Comparison of ENCODE assay signal across 6 cellular contexts in genomic region chr14:71167325-71167950, GRCh38.
DNase-seq lines count a peak whose midpoint lies in the region; ATAC-seq and TF ChIP-seq lines count a peak whose summit lies in the region.
"Not testable (repeated sequence)": the region's sequence is repeated elsewhere in the genome, so short reads cannot be mapped to it uniquely, and the experiment has no call there.

No MANE protein-coding gene starts in this region.

- H2BK12ac ChIP-seq in trophoblast cell (ENCODE audit: low read length) = not testable (repeated sequence)

- H3K79me1 ChIP-seq in trophoblast cell (ENCODE audit: low read length) = not testable (repeated sequence)

- H3K4me2 ChIP-seq in GM23338; trophoblast cell (ENCODE audit: low read length): not testable (repeated sequence)

- ATAC-seq in GM23338; activated CD8-positive, alpha-beta memory T cell treated with anti-CD3 and anti-CD28 coated beads, Interleukin-2, amount 10 ng/mL, durations not matched to agents 7 days and 5 days; central memory CD8-positive, alpha-beta T cell (replicated peaks; ENCODE audit: extremely low read depth, poor library complexity, severe bottlenecking); stimulated activated effector memory CD8-positive, alpha-beta T cell treated with anti-CD3 and anti-CD28 coated beads, Interleukin-12 subunit alpha, Interleukin-12 subunit beta, amount 100 ng/mL, for 72 hours: not testable (repeated sequence)

- H2BK120ac ChIP-seq in trophoblast cell (ENCODE audit: insufficient read depth, low read length, poor library complexity) = not testable (repeated sequence)

- not testable (repeated sequence) for H4K8ac ChIP-seq in trophoblast cell (ENCODE audit: low read depth, low read length)

- H3K4me1 ChIP-seq in GM23338 (ENCODE audit: insufficient read depth) = not testable (repeated sequence)
- H3K4me1 ChIP-seq in SJCRH30 (peaks cover 15% of the 10 kb centered on the region), trophoblast cell (ENCODE audit: control insufficient read depth in 1 of 2, insufficient read depth in 2 of 2, low read length in 2 of 2) (peaks cover 10 to 18% of the 10 kb centered on the region in 2 experiments)

- H3K14ac ChIP-seq in trophoblast cell (ENCODE audit: low read length) = not testable (repeated sequence)

- not testable (repeated sequence) for H3K27me3 Mint-ChIP-seq in GM23338 (ENCODE audit: insufficient read depth, low read depth, poor library complexity); central memory CD8-positive, alpha-beta T cell
- peaks cover 21% of the 10 kb centered on the region for H3K27me3 Mint-ChIP-seq in activated CD8-positive, alpha-beta memory T cell treated with anti-CD3 and anti-CD28 coated beads, Interleukin-2, amount 10 ng/mL, durations not matched to agents 7 days and 5 days

- not testable (repeated sequence) for H3K27me3 ChIP-seq in GM23338 (ENCODE audit: insufficient read depth); SJCRH30; trophoblast cell (ENCODE audit: insufficient read depth, low read length)

- H3K4me3 Mint-ChIP-seq in GM23338 = not testable (repeated sequence)
- H3K4me3 Mint-ChIP-seq in activated CD8-positive, alpha-beta memory T cell treated with anti-CD3 and anti-CD28 coated beads, Interleukin-2, amount 10 ng/mL, durations not matched to agents 7 days and 5 days = peak overlapping the region; percentile 69
- H3K4me3 Mint-ChIP-seq in central memory CD8-positive, alpha-beta T cell = peak overlapping the region; percentile 81
- H3K4me3 Mint-ChIP-seq in stimulated activated effector memory CD8-positive, alpha-beta T cell treated with anti-CD3 and anti-CD28 coated beads, Interleukin-12 subunit alpha, Interleukin-12 subunit beta, amount 100 ng/mL, for 72 hours = peak overlapping the region; percentile 82

- peaks cover 17% of the 10 kb centered on the region for H3K4me1 Mint-ChIP-seq in GM23338
- peaks cover 37% of the 10 kb centered on the region for H3K4me1 Mint-ChIP-seq in activated CD8-positive, alpha-beta memory T cell treated with anti-CD3 and anti-CD28 coated beads, Interleukin-2, amount 10 ng/mL, durations not matched to agents 7 days and 5 days
- peaks cover 19% of the 10 kb centered on the region for H3K4me1 Mint-ChIP-seq in central memory CD8-positive, alpha-beta T cell
- peaks cover 27% of the 10 kb centered on the region for H3K4me1 Mint-ChIP-seq in stimulated activated effector memory CD8-positive, alpha-beta T cell treated with anti-CD3 and anti-CD28 coated beads, Interleukin-12 subunit alpha, Interleukin-12 subunit beta, amount 100 ng/mL, for 72 hours

- TF ChIP-seq CTCF in GM23338 (conservative IDR thresholded peaks at IDR 0.05; ENCODE audit: low read depth in 2 of 2) = not testable (repeated sequence)

- H4K20me1 ChIP-seq in GM23338 (replicated peaks; ENCODE audit: insufficient read depth) = not testable (repeated sequence)

- peak overlapping the region; percentile 86; the same call in 1 of the 2 replicates for H2AFZ ChIP-seq in GM23338
- H2AFZ ChIP-seq in trophoblast cell (ENCODE audit: insufficient read depth, low read length, poor library complexity) = not testable (repeated sequence)

- H3K9ac ChIP-seq in trophoblast cell (ENCODE audit: low read length) = not testable (repeated sequence)

- WGBS in trophoblast cell (ENCODE audit: extremely low coverage, insufficient coverage, insufficient read length) = no CpG with 5 or more reads among the region's 48 CpGs

- not testable (repeated sequence) for H3K4ac ChIP-seq in trophoblast cell (ENCODE audit: low read depth, low read length)

- H3K27ac ChIP-seq in GM23338 (ENCODE audit: low read depth); trophoblast cell (ENCODE audit: low read depth, low read length): not testable (repeated sequence)
- peak overlapping the region; percentile 52 for H3K27ac ChIP-seq in SJCRH30

- H3K9me3 Mint-ChIP-seq in GM23338; activated CD8-positive, alpha-beta memory T cell treated with anti-CD3 and anti-CD28 coated beads, Interleukin-2, amount 10 ng/mL, durations not matched to agents 7 days and 5 days (ENCODE audit: low read depth); central memory CD8-positive, alpha-beta T cell; stimulated activated effector memory CD8-positive, alpha-beta T cell treated with anti-CD3 and anti-CD28 coated beads, Interleukin-12 subunit alpha, Interleukin-12 subunit beta, amount 100 ng/mL, for 72 hours: not testable (repeated sequence)

- H2AK5ac ChIP-seq in trophoblast cell (ENCODE audit: low read length) = not testable (repeated sequence)

- not testable (repeated sequence) for H3K9me2 ChIP-seq in GM23338 (ENCODE audit: insufficient read depth)

- not testable (repeated sequence) for H4K12ac ChIP-seq in trophoblast cell (ENCODE audit: low read depth, low read length)

- not testable (repeated sequence) for H3K36me3 ChIP-seq in GM23338 (ENCODE audit: insufficient read depth); SJCRH30; trophoblast cell (ENCODE audit: control insufficient read depth in 1 of 2, insufficient read depth in 2 of 2, low read length in 2 of 2)

- H3K36me3 Mint-ChIP-seq in GM23338 (ENCODE audit: low read depth); activated CD8-positive, alpha-beta memory T cell treated with anti-CD3 and anti-CD28 coated beads, Interleukin-2, amount 10 ng/mL, durations not matched to agents 7 days and 5 days; central memory CD8-positive, alpha-beta T cell (ENCODE audit: insufficient read depth); stimulated activated effector memory CD8-positive, alpha-beta T cell treated with anti-CD3 and anti-CD28 coated beads, Interleukin-12 subunit alpha, Interleukin-12 subunit beta, amount 100 ng/mL, for 72 hours: not testable (repeated sequence)

- peak overlapping the region; percentile 2 for H4K91ac ChIP-seq in trophoblast cell (ENCODE audit: low read depth, low read length)

- H3K27ac Mint-ChIP-seq in GM23338; activated CD8-positive, alpha-beta memory T cell treated with anti-CD3 and anti-CD28 coated beads, Interleukin-2, amount 10 ng/mL, durations not matched to agents 7 days and 5 days; central memory CD8-positive, alpha-beta T cell (ENCODE audit: low read depth); stimulated activated effector memory CD8-positive, alpha-beta T cell treated with anti-CD3 and anti-CD28 coated beads, Interleukin-12 subunit alpha, Interleukin-12 subunit beta, amount 100 ng/mL, for 72 hours: not testable (repeated sequence)

- CTCF ChIA-PET in activated CD8-positive, alpha-beta memory T cell treated with anti-CD3 and anti-CD28 coated beads, Interleukin-2, amount 10 ng/mL, durations not matched to agents 7 days and 5 days (lab: Charles Lee) = interaction anchor here (1.2 to 3.5 kb wide), 3 partner anchors 25 to 115 kb away, joined by 4 to 20 read pairs (median 4); no protein-coding TSS in a partner anchor

- not testable (repeated sequence) for H3K79me2 ChIP-seq in GM23338 (replicated peaks; ENCODE audit: insufficient read depth); trophoblast cell (ENCODE audit: control insufficient read depth, insufficient read depth, low read length, poor library complexity)

- H3K9me3 ChIP-seq in SJCRH30 (replicated peaks); trophoblast cell (ENCODE audit: insufficient read depth, low read depth, low read length): not testable (repeated sequence)

- DNase-seq in GM23338 (ENCODE audit: low spot score); activated CD8-positive, alpha-beta memory T cell treated with anti-CD3 and anti-CD28 coated beads, Interleukin-2, amount 10 ng/mL, durations not matched to agents 7 days and 5 days; central memory CD8-positive, alpha-beta T cell (ENCODE audit: low spot score in 2 of 2); trophoblast cell; stimulated activated effector memory CD8-positive, alpha-beta T cell treated with anti-CD3 and anti-CD28 coated beads, Interleukin-12 subunit alpha, Interleukin-12 subunit beta, amount 100 ng/mL, for 72 hours (ENCODE audit: low spot score in 2 of 2): not testable (repeated sequence)
- peak; percentile 16 to 36 for DNase-seq in SJCRH30

- not testable (repeated sequence) for H3K4me3 ChIP-seq in GM23338; trophoblast cell (ENCODE audit: low read depth, low read length)
- peak overlapping the region; percentile 54 for H3K4me3 ChIP-seq in SJCRH30

- H3K23ac ChIP-seq in trophoblast cell (ENCODE audit: low read length) = not testable (repeated sequence)

- H2BK5ac ChIP-seq in trophoblast cell (ENCODE audit: low read depth, low read length, poor library complexity) = not testable (repeated sequence)

- not testable (repeated sequence) for H3K18ac ChIP-seq in trophoblast cell (ENCODE audit: low read length)

- H3F3A ChIP-seq in GM23338 (replicated peaks; ENCODE audit: low read depth) = not testable (repeated sequence)
